Comparison of ENCODE assay signal across 17 cellular contexts in the genomic region with DNA sequence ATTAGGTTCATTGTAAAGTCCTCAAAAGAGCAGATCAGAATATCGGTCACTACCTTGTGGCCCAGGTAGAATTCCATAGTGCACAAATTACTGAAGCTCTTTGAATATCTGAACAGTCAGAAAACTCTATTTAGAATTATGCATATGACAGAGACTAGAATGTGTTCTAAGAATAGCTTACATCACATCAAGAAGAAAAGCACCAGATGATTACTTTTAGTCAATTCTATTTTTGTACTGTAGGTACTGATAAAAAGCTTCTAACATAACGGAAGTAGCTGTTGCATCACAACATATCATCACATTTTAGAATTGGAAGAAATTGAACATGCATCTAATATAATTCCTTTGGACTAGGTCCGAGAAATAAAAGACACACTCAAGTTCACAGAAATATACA.
DNase-seq lines count a peak whose midpoint lies in the region; ATAC-seq, FAIRE-seq and TF ChIP-seq lines count a peak whose summit lies in the region.
"Had no signal": no experiment of that assay in that cellular context is flagged by ENCODE, and none has a peak within 500 bp of the region (broad histone marks: within the 10 kb centered on the region; RNA-seq: fewer than 3 reads in every experiment).

No MANE protein-coding gene starts in this region.

- H4K20me1 ChIP-seq in IMR-90 (ENCODE audit: insufficient read depth, low read length) = no peaks in the 10 kb centered on the region
- H4K20me1 ChIP-seq: BLaER1 had no signal

- in situ Hi-C loops in IMR-90 (cut with MboI; ENCODE audit: low sequenced_read_pairs) (no loop called here), Panc1 (cut with HindIII; ENCODE audit: low pct_unique_long_range_greater_than_20kb, low sequenced_read_pairs) (no loop called here)

- H3K23ac ChIP-seq in IMR-90 (ENCODE audit: low read depth, low read length) = no peak overlapping the region

- DNase-seq in IMR-90 (no peak), Panc1 (ENCODE audit: low read depth, low spot score) (no peak), heart right ventricle (no peak), right atrium auricular region (ENCODE audit: low spot score) (no peak), GM19239 (ENCODE audit: insufficient read length, low spot score) (no peak), NCI-H774 (lab: John Stamatoyannopoulos, UW) (no peak)
- DNase-seq: 8988T; CD8-positive, alpha-beta T cell; DMS 273 treated with DMSO at 0.1 percent for 48 hours; DMS53; DND-41; EL; H9 had no signal

- BruUV-seq in IMR-90 (replicated peaks; lab: Mats Ljungman, UMichigan) = no TSS peak
- no TSS peak for BruUV-seq in Panc1 (replicated peaks; lab: Mats Ljungman, UMichigan)

- H2BK5ac ChIP-seq in IMR-90 (ENCODE audit: low read depth, low read length, poor library complexity, severe bottlenecking) = no peak overlapping the region

- H4K5ac ChIP-seq in IMR-90 (ENCODE audit: low read depth, low read length) = no peak overlapping the region

- no peak overlapping the region for H3K4me2 ChIP-seq in IMR-90 (ENCODE audit: low read depth, low read length)
- H3K4me2 ChIP-seq: BLaER1 had no signal

- no peak overlapping the region for H3K9ac ChIP-seq in IMR-90 (ENCODE audit: low read depth, low read length)
- H3K9ac ChIP-seq: BLaER1 had no signal

- H2BK20ac ChIP-seq in IMR-90 (ENCODE audit: low read depth, low read length) = no peak overlapping the region

- H2BK15ac ChIP-seq in IMR-90 (ENCODE audit: low read depth, low read length) = no peak overlapping the region

- no CpG with 5 or more reads among the region's 3 CpGs for WGBS in IMR-90 (ENCODE audit: extremely low coverage in 2 of 2, insufficient read length in 1 of 2), 2 experiments
- 33 to 41% methylated on average over 3 of the region's 3 CpGs for WGBS in heart right ventricle, 2 donors

- H3K9me1 ChIP-seq in IMR-90 (ENCODE audit: insufficient read depth, low read length) = no peaks in the 10 kb centered on the region

- H3K14ac ChIP-seq in IMR-90 (replicated peaks; ENCODE audit: low read depth, low read length) = no peak overlapping the region

- H3K36me3 ChIP-seq in IMR-90 (ENCODE audit: control insufficient read depth, insufficient read depth, low read length) (no peaks in the 10 kb centered on the region), Panc1 (ENCODE audit: control insufficient read depth, insufficient read depth, low read length) (no peaks in the 10 kb centered on the region), heart right ventricle (no peaks in the 10 kb centered on the region), right atrium auricular region (no peaks in the 10 kb centered on the region)
- H3K36me3 ChIP-seq: BLaER1 had no signal

- no peak overlapping the region for H2AFZ ChIP-seq in IMR-90 (replicated peaks; ENCODE audit: low read length, poor library complexity)

- TF ChIP-seq RAD21 in IMR-90 (IDR thresholded peaks at IDR 0.05; ENCODE audit: low read length) = no peak

- intact Hi-C loops in IMR-90 (cut with micrococcal nuclease) = no loop called here
- intact Hi-C loops in Panc1 (cut with micrococcal nuclease; ENCODE audit: unreplicated experiment) = no loop called here
- intact Hi-C loops in heart right ventricle (cut with DNase I) = no loop called here

- H3K4me3 ChIP-seq in IMR-90 (ENCODE audit: insufficient read depth, low read depth, low read length) (no peak overlapping the region), Panc1 (ENCODE audit: low read depth in 2 of 2, low read length in 2 of 2) (no peak overlapping the region), heart right ventricle (no peak overlapping the region), right atrium auricular region (peak overlapping the region in 1 of 2 donors; percentile 30)
- H3K4me3 ChIP-seq: BLaER1, GM12878 had no signal

- no peak for TF ChIP-seq POLR2A in IMR-90 (IDR thresholded peaks at IDR 0.05; ENCODE audit: low read depth, low read length)

- no peaks in the 10 kb centered on the region for H3K79me1 ChIP-seq in IMR-90 (ENCODE audit: low read depth in 1 of 2, low read length in 2 of 2)

- H4K8ac ChIP-seq in IMR-90 (ENCODE audit: low read depth in 2 of 2, low read length in 2 of 2) = no peak overlapping the region

- H3K4me1 ChIP-seq in IMR-90 (ENCODE audit: control insufficient read depth, insufficient read depth, low read length) (peaks cover 2% of the 10 kb centered on the region; the same call in 1 of the 2 replicates), Panc1 (ENCODE audit: control insufficient read depth, insufficient read depth, low read length) (peaks cover 5% of the 10 kb centered on the region; the same call in 1 of the 2 replicates), heart right ventricle (peaks cover 0 to 16% (median 0%) of the 10 kb centered on the region in 9 donors), right atrium auricular region (no peaks in the 10 kb centered on the region)
- H3K4me1 ChIP-seq: BLaER1 had no signal

- POLR2A ChIA-PET in IMR-90 (lab: Charles Lee; ENCODE audit: unreplicated experiment) (no interaction called here), Panc1 (lab: Charles Lee) (no interaction called here)

- no peak overlapping the region for H2AK9ac ChIP-seq in IMR-90 (replicated peaks; ENCODE audit: low read depth, low read length, poor library complexity)

- CTCF ChIA-PET in IMR-90 (lab: Yijun Ruan, JAX) (no interaction called here), Panc1 (lab: Charles Lee) (no interaction called here)

- no peak overlapping the region for H3K4ac ChIP-seq in IMR-90 (ENCODE audit: low read depth, low read length)

- H2BK120ac ChIP-seq in IMR-90 (ENCODE audit: low read depth, low read length) = no peak overlapping the region

- H3K18ac ChIP-seq in IMR-90 (ENCODE audit: low read depth, low read length) = no peak overlapping the region

- H2AK5ac ChIP-seq in IMR-90 (ENCODE audit: low read depth, low read length) = no peak overlapping the region

- no peak for ATAC-seq in IMR-90 (ENCODE audit: low read depth)
- no peak for ATAC-seq in Panc1
- ATAC-seq in heart right ventricle = peak in 6 of 8 donors; percentile 53 to 82 (median 75)
- ATAC-seq in HG03457 (IDR thresholded peaks at IDR 0.05; ENCODE audit: unreplicated experiment) = no peak
- ATAC-seq: CD8-positive, alpha-beta T cell; GM12878 had no signal

- no peaks in the 10 kb centered on the region for H3K27me3 ChIP-seq in IMR-90 (ENCODE audit: control insufficient read depth, insufficient read depth, low read length)
- H3K27me3 ChIP-seq in Panc1 (ENCODE audit: control insufficient read depth, insufficient read depth, low read length) = no peaks in the 10 kb centered on the region
- H3K27me3 ChIP-seq in heart right ventricle = no peaks in the 10 kb centered on the region
- no peaks in the 10 kb centered on the region for H3K27me3 ChIP-seq in right atrium auricular region
- H3K27me3 ChIP-seq: BLaER1 had no signal

- dilution Hi-C loops in IMR-90 (cut with HindIII; ENCODE audit: low sequenced_read_pairs, unreplicated experiment) = no loop called here

- H3K27ac ChIP-seq in IMR-90 (ENCODE audit: insufficient read depth, low read length) (no peak overlapping the region), Panc1 (ENCODE audit: low read length) (peak overlapping the region; percentile 44; the same call in 1 of the 2 replicates), heart right ventricle (peak overlapping the region in 8 of 10 donors; percentile 15 to 68 (median 44)), right atrium auricular region (peak overlapping the region; percentile 31 to 85)
- H3K27ac ChIP-seq: BLaER1 had no signal

- H4K91ac ChIP-seq in IMR-90 (ENCODE audit: insufficient read depth, low read depth, low read length) = no peak overlapping the region

- no peak for TF ChIP-seq CTCF in IMR-90 (conservative IDR thresholded peaks at IDR 0.05; ENCODE audit: low read depth, low read length)
- no peak for TF ChIP-seq CTCF in Panc1 (IDR thresholded peaks at IDR 0.05)
- no peak for TF ChIP-seq CTCF in heart right ventricle (IDR thresholded peaks at IDR 0.05)
- no peak for TF ChIP-seq CTCF in right atrium auricular region (IDR thresholded peaks at IDR 0.05)

- H3K9me3 ChIP-seq in IMR-90 (ENCODE audit: control insufficient read depth, insufficient read depth, low read length) (no peaks in the 10 kb centered on the region), Panc1 (ENCODE audit: control insufficient read depth, insufficient read depth, low read depth, low read length) (peaks cover 5% of the 10 kb centered on the region; the same call in 1 of the 2 replicates), heart right ventricle (peaks cover 0 to 4% (median 0%) of the 10 kb centered on the region in 11 donors), right atrium auricular region (no peaks in the 10 kb centered on the region)
- H3K9me3 ChIP-seq: BLaER1 had no signal

- no peak for FAIRE-seq in GM19239 (lab: Jason Lieb, UNC)
- FAIRE-seq: GM12878, H1 had no signal

- no peak overlapping the region for H3K56ac ChIP-seq in IMR-90 (ENCODE audit: extremely low read depth, insufficient read depth, low read length)

TF ChIP-seq in IMR-90, 13 proteins besides CTCF, POLR2A, EP300 and RAD21:
- TF ChIP-seq CEBPB (IDR thresholded peaks at IDR 0.05; ENCODE audit: low read depth, low read length) (0 out of 2 replicates have a peak, but pooled peaks have one; percentile 2), SMC3 (IDR thresholded peaks at IDR 0.05; ENCODE audit: low read depth, low read length) (no peak)

Comparison
In these comparisons a context has a peak if more than half of its experiments do, and no peak if none do; other contexts are left out.
1. ATAC-seq: peak in heart right ventricle (6 of 8); none in IMR-90 (single experiment), Panc1 (single experiment) and HG03457 (single experiment).